9 cellular contexts compared by ENCODE assay signal in genomic region chr21:33976980-33977720, GRCh38.
A peak's percentile ranks its signal among the peaks of the same experiment; 100 is the strongest.
DNase-seq lines count a peak whose midpoint lies in the region; ATAC-seq and TF ChIP-seq lines count a peak whose summit lies in the region.
"Had no signal": no experiment of that assay in that cellular context is flagged by ENCODE, and none has a peak within 500 bp of the region (broad histone marks: within the 10 kb centered on the region; RNA-seq: fewer than 3 reads in every experiment).

No MANE protein-coding gene starts in this region.

- no peak overlapping the region for H2AK5ac ChIP-seq in trophoblast cell (ENCODE audit: low read length)

- dilution Hi-C loops in mammary epithelial cell (cut with HindIII; ENCODE audit: low sequenced_read_pairs) = no loop called here

- H3K36me3 ChIP-seq in DND-41 (ENCODE audit: insufficient read depth, low read length) = peaks cover 4% of the 10 kb centered on the region
- no peaks in the 10 kb centered on the region for H3K36me3 ChIP-seq in OCI-LY3 (replicated peaks; ENCODE audit: low read depth, low read length)
- no peaks in the 10 kb centered on the region for H3K36me3 ChIP-seq in mammary epithelial cell (ENCODE audit: insufficient read depth, low read length)
- no peaks in the 10 kb centered on the region for H3K36me3 ChIP-seq in trophoblast cell (ENCODE audit: control insufficient read depth in 1 of 2, insufficient read depth in 2 of 2, low read length in 2 of 2)

- H3K4me3 ChIP-seq in DND-41 (ENCODE audit: low read depth in 1 of 2, low read length in 2 of 2) (peak overlapping the region in 1 of 2 experiments; percentile 52; a peak in 2 of 4 replicates), OCI-LY3 (ENCODE audit: low read length) (peak overlapping the region; percentile 52), mammary epithelial cell (replicated peaks in 1 of 3; ENCODE audit: insufficient read depth in 1 of 3, low read depth in 2 of 3, low read length in 3 of 3) (peak overlapping the region in 1 of 3 experiments; percentile 9), trophoblast cell (ENCODE audit: low read depth, low read length) (no peak overlapping the region)

- H3K27ac Mint-ChIP-seq in glutamatergic neuron (ENCODE audit: unreplicated experiment) = no peak overlapping the region

- H3K79me2 ChIP-seq in DND-41 (ENCODE audit: insufficient read depth, low read length) (peaks cover 17% of the 10 kb centered on the region), OCI-LY3 (ENCODE audit: low read length) (no peaks in the 10 kb centered on the region), mammary epithelial cell (ENCODE audit: insufficient read depth, low read length) (no peaks in the 10 kb centered on the region), trophoblast cell (ENCODE audit: control insufficient read depth, insufficient read depth, low read length, poor library complexity) (no peaks in the 10 kb centered on the region)

- BruUV-seq in mammary epithelial cell (replicated peaks; lab: Mats Ljungman, UMichigan) = no TSS peak

- H3K36me3 Mint-ChIP-seq in glutamatergic neuron (ENCODE audit: unreplicated experiment) = no peaks in the 10 kb centered on the region

- H3K4me1 ChIP-seq in DND-41 (ENCODE audit: insufficient read depth, low read length) (peaks cover 67% of the 10 kb centered on the region), OCI-LY3 (ENCODE audit: low read length) (peaks cover 22% of the 10 kb centered on the region), mammary epithelial cell (ENCODE audit: insufficient read depth, low read length) (peaks cover 30% of the 10 kb centered on the region), trophoblast cell (ENCODE audit: control insufficient read depth in 1 of 2, insufficient read depth in 2 of 2, low read length in 2 of 2) (peaks cover 10 to 11% of the 10 kb centered on the region in 2 experiments)

- H4K12ac ChIP-seq in trophoblast cell (ENCODE audit: low read depth, low read length) = no peak overlapping the region

- H3K79me1 ChIP-seq in trophoblast cell (ENCODE audit: low read length) = peaks cover 2% of the 10 kb centered on the region

- no peaks in the 10 kb centered on the region for H3K27me3 Mint-ChIP-seq in glutamatergic neuron (ENCODE audit: unreplicated experiment)

- no peak overlapping the region for H4K8ac ChIP-seq in trophoblast cell (ENCODE audit: low read depth, low read length)

- WGBS in mammary epithelial cell (ENCODE audit: low coverage, missing lambda C conversion rate) = 62% methylated on average over 6 of the region's 6 CpGs
- WGBS in trophoblast cell (ENCODE audit: extremely low coverage, insufficient coverage, insufficient read length) = no CpG with 5 or more reads among the region's 6 CpGs

- no peak overlapping the region for H2AFZ ChIP-seq in DND-41 (ENCODE audit: low read depth, low read length)
- peak overlapping the region; percentile 62; the same call in 1 of the 2 replicates for H2AFZ ChIP-seq in OCI-LY3 (ENCODE audit: low read depth, low read length)
- no peak overlapping the region for H2AFZ ChIP-seq in mammary epithelial cell (ENCODE audit: low read depth, low read length)
- no peak overlapping the region for H2AFZ ChIP-seq in trophoblast cell (ENCODE audit: insufficient read depth, low read length, poor library complexity)

- peak overlapping the region; percentile 59 for H3K9ac ChIP-seq in DND-41 (ENCODE audit: low read depth, low read length)
- H3K9ac ChIP-seq in OCI-LY3 (ENCODE audit: low read length) = no peak overlapping the region
- H3K9ac ChIP-seq in mammary epithelial cell (ENCODE audit: insufficient read depth, low read length) = no peak overlapping the region
- no peak overlapping the region for H3K9ac ChIP-seq in trophoblast cell (ENCODE audit: low read length)

- no peak overlapping the region for H2BK120ac ChIP-seq in trophoblast cell (ENCODE audit: insufficient read depth, low read length, poor library complexity)

- no peak overlapping the region for H3K4me3 Mint-ChIP-seq in glutamatergic neuron (ENCODE audit: unreplicated experiment)

- H3K14ac ChIP-seq in trophoblast cell (ENCODE audit: low read length) = no peak overlapping the region

- peaks cover 5% of the 10 kb centered on the region for H3K4me1 Mint-ChIP-seq in glutamatergic neuron (ENCODE audit: low read depth, unreplicated experiment)

- H4K91ac ChIP-seq in trophoblast cell (ENCODE audit: low read depth, low read length) = no peak overlapping the region

- no peaks in the 10 kb centered on the region for H3K9me3 ChIP-seq in DND-41 (ENCODE audit: insufficient read depth, low read length, severe bottlenecking)
- H3K9me3 ChIP-seq in OCI-LY3 (ENCODE audit: insufficient read depth, low read length) = no peaks in the 10 kb centered on the region
- no peaks in the 10 kb centered on the region for H3K9me3 ChIP-seq in mammary epithelial cell (replicated peaks; ENCODE audit: insufficient read depth, low read length)
- H3K9me3 ChIP-seq in trophoblast cell (ENCODE audit: insufficient read depth, low read depth, low read length) = no peaks in the 10 kb centered on the region

- H2BK5ac ChIP-seq in trophoblast cell (ENCODE audit: low read depth, low read length, poor library complexity) = no peak overlapping the region

- in situ Hi-C loops in mammary epithelial cell (cut with MboI; ENCODE audit: low sequenced_read_pairs in 2 of 2) = no loop called here

- peak; percentile 39 for DNase-seq in DND-41
- no peak for DNase-seq in mammary epithelial cell
- peak; percentile 45 to 82 for DNase-seq in trophoblast cell
- no peak for DNase-seq in glutamatergic neuron
- DNase-seq in NCI-H524 treated with DMSO at 0.1 percent for 48 hours (lab: John Stamatoyannopoulos, UW) = no peak
- DNase-seq: SHP77 treated with DMSO at 0.1 percent for 48 hours had no signal

- no peak for ATAC-seq in DND-41 (ENCODE audit: insufficient read depth, low read depth)
- no peak for ATAC-seq in GM21825 (IDR thresholded peaks at IDR 0.05; ENCODE audit: unreplicated experiment)
- ATAC-seq in GM18858 (IDR thresholded peaks at IDR 0.05; ENCODE audit: unreplicated experiment) = no peak

- CTCF ChIA-PET in mammary epithelial cell (lab: Charles Lee; ENCODE audit: low non-redundant PET) = no interaction called here

- H2BK12ac ChIP-seq in trophoblast cell (ENCODE audit: low read length) = no peak overlapping the region

- peak overlapping the region; percentile 97 for H3K27ac ChIP-seq in DND-41 (ENCODE audit: low read length)
- H3K27ac ChIP-seq in OCI-LY3 (ENCODE audit: low read length) = peak overlapping the region; percentile 56; the same call in 1 of the 2 replicates
- peak overlapping the region; percentile 98 for H3K27ac ChIP-seq in mammary epithelial cell (ENCODE audit: insufficient read depth, low read depth, low read length)
- no peak overlapping the region for H3K27ac ChIP-seq in trophoblast cell (ENCODE audit: low read depth, low read length)

- H3K4ac ChIP-seq in trophoblast cell (ENCODE audit: low read depth, low read length) = no peak overlapping the region

- H3K4me2 ChIP-seq in DND-41 (ENCODE audit: insufficient read depth, low read length) (peak overlapping the region; percentile 64), OCI-LY3 (ENCODE audit: low read length) (peak overlapping the region; percentile 75), mammary epithelial cell (ENCODE audit: insufficient read depth, low read depth, low read length) (peak overlapping the region; percentile 75), trophoblast cell (ENCODE audit: low read length) (no peak overlapping the region)

- TF ChIP-seq CTCF in DND-41 (IDR thresholded peaks at IDR 0.05; ENCODE audit: borderline replicate concordance, extremely low read depth, low read length, poor library complexity, severe bottlenecking) (no peak), OCI-LY3 (IDR thresholded peaks at IDR 0.05; ENCODE audit: low read depth, low read length) (no peak), mammary epithelial cell (conservative IDR thresholded peaks at IDR 0.05 in 1 of 2, IDR thresholded peaks at IDR 0.05 in 1 of 2; ENCODE audit: extremely low read depth in 1 of 2, insufficient read depth in 1 of 2, low read depth in 1 of 2, low read length in 2 of 2) (no peak), glutamatergic neuron (IDR thresholded peaks at IDR 0.05; ENCODE audit: partially characterized antibody, unreplicated experiment) (no peak)

- H3K27me3 ChIP-seq in DND-41 (ENCODE audit: insufficient read depth, low read length, poor library complexity) = no peaks in the 10 kb centered on the region
- no peaks in the 10 kb centered on the region for H3K27me3 ChIP-seq in OCI-LY3 (ENCODE audit: low read depth, low read length)
- H3K27me3 ChIP-seq in mammary epithelial cell (ENCODE audit: insufficient read depth, low read length) = no peaks in the 10 kb centered on the region
- no peaks in the 10 kb centered on the region for H3K27me3 ChIP-seq in trophoblast cell (ENCODE audit: insufficient read depth, low read length)

- intact Hi-C loops in mammary epithelial cell (cut with micrococcal nuclease) = loop anchor here (1.0 to 5.0 kb wide), 6 partner anchors 30 to 225 kb away; no protein-coding TSS in a partner anchor

- no peak overlapping the region for H3K23ac ChIP-seq in trophoblast cell (ENCODE audit: low read length)

- no peak overlapping the region for H3K18ac ChIP-seq in trophoblast cell (ENCODE audit: low read length)

- H3K9me3 Mint-ChIP-seq in glutamatergic neuron (ENCODE audit: unreplicated experiment) = peaks cover 2% of the 10 kb centered on the region

- H4K20me1 ChIP-seq in DND-41 (ENCODE audit: insufficient read depth, low read length) (no peaks in the 10 kb centered on the region), OCI-LY3 (ENCODE audit: insufficient read depth, low read length) (no peaks in the 10 kb centered on the region), mammary epithelial cell (ENCODE audit: insufficient read depth, low read length) (no peaks in the 10 kb centered on the region)

Comparison
In these comparisons a context has a peak if more than half of its experiments do, and no peak if none do; other contexts are left out.
1. DNase-seq: peak in DND-41 (single experiment) and trophoblast cell (2 of 2); none in mammary epithelial cell (single experiment), glutamatergic neuron (single experiment) and NCI-H524 treated with DMSO at 0.1 percent for 48 hours (single experiment).